ENCODE assay signal across 9 cellular contexts in the genomic region with DNA sequence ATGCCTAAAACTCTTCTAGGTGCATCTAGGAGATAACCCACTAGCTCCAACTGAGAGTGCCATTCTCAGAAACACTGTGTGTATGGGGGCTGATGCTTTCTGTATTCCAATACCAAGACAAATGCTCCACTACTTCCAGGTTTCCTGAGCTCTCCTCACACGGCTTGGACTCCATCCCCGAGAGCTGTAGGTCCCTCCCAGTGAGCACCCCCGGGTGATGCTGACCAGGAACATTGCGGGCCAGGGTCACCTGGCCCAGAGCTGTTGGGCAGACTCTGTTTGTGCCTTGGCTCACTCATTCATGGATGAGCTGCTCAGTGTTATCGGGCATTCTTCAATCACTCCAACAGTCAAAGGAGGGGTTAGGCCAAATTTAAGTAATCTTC. TPM values are rescaled to one million over a fixed set of nuclear protein-coding genes. Genes with fewer than 3 reads are reported as not detected.
DNase-seq lines count a peak whose midpoint lies in the region; ATAC-seq and TF ChIP-seq lines count a peak whose summit lies in the region.
"Had no signal": no experiment of that assay in that cellular context is flagged by ENCODE, and none has a peak within 500 bp of the region (broad histone marks: within the 10 kb centered on the region; RNA-seq: fewer than 3 reads in every experiment).

No MANE protein-coding gene starts in this region.

- WGBS in prostate gland, result 70% methylated on average over 5 of the region's 5 CpGs

- no peak overlapping the region for H3K9ac ChIP-seq in SK-N-MC (ENCODE audit: insufficient read length)

- peak overlapping the region; percentile 96 for H3K27ac ChIP-seq in SK-N-MC
- peak overlapping the region; percentile 85 to 87 for H3K27ac ChIP-seq in prostate gland

- H3K36me3 ChIP-seq in SK-N-MC (ENCODE audit: insufficient read depth, low read length) (no peaks in the 10 kb centered on the region), prostate gland (no peaks in the 10 kb centered on the region)

- ATAC-seq in GM19397 (IDR thresholded peaks at IDR 0.05; ENCODE audit: unreplicated experiment), result no peak
- ATAC-seq in GM21515 (IDR thresholded peaks at IDR 0.05; ENCODE audit: unreplicated experiment), result no peak

- intact Hi-C loops in prostate gland (cut with DNase I), result no loop called here

- no peaks in the 10 kb centered on the region for H3K9me3 ChIP-seq in SK-N-MC (ENCODE audit: low read depth, low read length)
- H3K9me3 ChIP-seq in prostate gland, result no peaks in the 10 kb centered on the region

- DNase-seq in AG10803 (ENCODE audit: low read depth) (peak; percentile 16), SK-N-MC (ENCODE audit: low read depth, low spot score) (no peak), fibroblast of the aortic adventitia (ENCODE audit: low read depth) (no peak), prostate gland (ENCODE audit: low spot score) (no peak), hepatic stellate cell (ENCODE audit: low spot score) (no peak), HuH-7.5 (ENCODE audit: low spot score) (no peak)
- DNase-seq: NCI-H2081 treated with DMSO at 0.1 percent for 48 hours had no signal

- TF ChIP-seq POLR2A in prostate gland (IDR thresholded peaks at IDR 0.05), result no peak

- H3K4me1 ChIP-seq in prostate gland (replicated peaks), result peaks cover 15% of the 10 kb centered on the region

- no peak overlapping the region; the same call in 1 of the 2 replicates for H3K4me3 ChIP-seq in AG10803 (ENCODE audit: low read length)
- peak overlapping the region; percentile 57; the same call in 1 of the 2 replicates for H3K4me3 ChIP-seq in SK-N-MC
- H3K4me3 ChIP-seq in fibroblast of the aortic adventitia (ENCODE audit: low read depth, low read length), result peak overlapping the region; percentile 6
- no peak overlapping the region for H3K4me3 ChIP-seq in prostate gland

- no peaks in the 10 kb centered on the region for H3K27me3 ChIP-seq in prostate gland (replicated peaks; ENCODE audit: insufficient read depth)

- TF ChIP-seq CTCF in AG10803 (conservative IDR thresholded peaks at IDR 0.05; ENCODE audit: low read length), result no peak
- TF ChIP-seq CTCF in fibroblast of the aortic adventitia (IDR thresholded peaks at IDR 0.05; ENCODE audit: insufficient read depth, low read length), result no peak
- TF ChIP-seq CTCF in prostate gland (IDR thresholded peaks at IDR 0.05), result no peak

RNA-seq across cellular contexts. Expression of a gene that starts 7.0 kb away (rescaled TPM):
- 17.1 and 25.7 TPM in 2 replicates for total RNA-seq in fibroblast of the aortic adventitia (ENCODE audit: low replicate concordance)
- total RNA-seq in prostate gland, result 10 to 100 TPM; 33.0 to 44.9 TPM

RNA-seq across cellular contexts. Expression of a gene that starts 39.9 kb away (rescaled TPM):
- total RNA-seq in fibroblast of the aortic adventitia (ENCODE audit: low replicate concordance) (16.4 and 76.2 TPM in 2 replicates), prostate gland (10 to 100 TPM; 84.9 to 91.1 TPM)

RNA-seq across cellular contexts. Expression of a gene that starts 58.9 kb away (rescaled TPM):
- 330 and 375 TPM in 2 replicates for total RNA-seq in fibroblast of the aortic adventitia (ENCODE audit: low replicate concordance)
- total RNA-seq in prostate gland, result 100 to 1,000 TPM; 136 to 151 TPM

Comparison
In these comparisons a context has a peak if more than half of its experiments do, and no peak if none do; other contexts are left out.
1. H3K4me3 ChIP-seq: peak in SK-N-MC (single experiment) and fibroblast of the aortic adventitia (single experiment); none in AG10803 (single experiment) and prostate gland (0 of 2).